Comparison of ENCODE assay signal across 21 cellular contexts in genomic region chr1:94677714-94678113, GRCh38.
"Had no signal": no experiment of that assay in that cellular context is flagged by ENCODE, and none has a peak within 500 bp of the region (broad histone marks: within the 10 kb centered on the region; RNA-seq: fewer than 3 reads in every experiment).

No MANE protein-coding gene starts in this region.

- DNase-seq: activated CD4-positive, alpha-beta memory T cell treated with anti-CD3 and anti-CD28 coated beads for 36 hours; activated CD4-positive, alpha-beta T cell treated with anti-CD3 and anti-CD28 coated beads for 48 hours; activated naive CD4-positive, alpha-beta T cell treated with Interleukin-2 at 50 U/mL for 16 hours; activated naive CD8-positive, alpha-beta T cell treated with anti-CD3 and anti-CD28 coated beads for 36 hours; activated T-cell treated with anti-CD3 and anti-CD28 coated beads, Interleukin-2, amount 50 U/mL, for 48 hours; colonic mucosa; heart left ventricle; islet precursor cell; left cardiac atrium; posterior cingulate gyrus; retina; sigmoid colon; stimulated activated CD4-positive, alpha-beta T cell treated with anti-CD3 and anti-CD28 coated beads, Interleukin-15, amount 100 ng/mL, for 24 hours; stimulated activated CD8-positive, alpha-beta memory T cell treated with anti-CD3 and anti-CD28 coated beads, Interleukin-4, amount 100 ng/mL, for 48 hours; stimulated activated naive B cell treated with anti-CD40 and anti-IgM and Interleukin-4, amounts not matched to agents 10 μg/mL and 1 μg/mL and 100 μg/mL, for 72 hours; upper lobe of right lung had no signal

- H3K4me3 ChIP-seq: colonic mucosa, gastroesophageal sphincter, heart left ventricle, neural progenitor cell, sigmoid colon, smooth muscle cell, upper lobe of right lung had no signal

- H3K4me1 Mint-ChIP-seq: activated naive CD8-positive, alpha-beta T cell treated with anti-CD3 and anti-CD28 coated beads for 36 hours; memory B cell; stimulated activated naive B cell treated with anti-CD40 and anti-IgM and Interleukin-4, amounts not matched to agents 10 μg/mL and 1 μg/mL and 100 μg/mL, for 72 hours had no signal

- H3K4me1 ChIP-seq: gastroesophageal sphincter, upper lobe of right lung had no signal

- H3K9me3 ChIP-seq: colonic mucosa, gastroesophageal sphincter, heart left ventricle, sigmoid colon, upper lobe of right lung had no signal

- H3K4me3 Mint-ChIP-seq: activated CD4-positive, alpha-beta memory T cell treated with anti-CD3 and anti-CD28 coated beads for 36 hours; activated naive CD8-positive, alpha-beta T cell treated with anti-CD3 and anti-CD28 coated beads for 36 hours; memory B cell; neural progenitor cell; stimulated activated naive B cell treated with anti-CD40 and anti-IgM and Interleukin-4, amounts not matched to agents 10 μg/mL and 1 μg/mL and 100 μg/mL, for 72 hours; T-helper 1 cell treated with Interleukin-12 subunit alpha and Interleukin-12 subunit beta and Interleukin-4 antibody, amounts not matched to agents 30 μg/mL and 1 μg/mL, for 36 hours had no signal

- H3K9me3 Mint-ChIP-seq: activated CD4-positive, alpha-beta memory T cell treated with anti-CD3 and anti-CD28 coated beads for 36 hours; activated naive CD8-positive, alpha-beta T cell treated with anti-CD3 and anti-CD28 coated beads for 36 hours; memory B cell; stimulated activated naive B cell treated with anti-CD40 and anti-IgM and Interleukin-4, amounts not matched to agents 10 μg/mL and 1 μg/mL and 100 μg/mL, for 72 hours; T-helper 1 cell treated with Interleukin-12 subunit alpha and Interleukin-12 subunit beta and Interleukin-4 antibody, amounts not matched to agents 30 μg/mL and 1 μg/mL, for 36 hours had no signal

- H3K27ac Mint-ChIP-seq: activated CD4-positive, alpha-beta memory T cell treated with anti-CD3 and anti-CD28 coated beads for 36 hours; activated naive CD8-positive, alpha-beta T cell treated with anti-CD3 and anti-CD28 coated beads for 36 hours; memory B cell; neural progenitor cell; stimulated activated naive B cell treated with anti-CD40 and anti-IgM and Interleukin-4, amounts not matched to agents 10 μg/mL and 1 μg/mL and 100 μg/mL, for 72 hours; T-helper 1 cell treated with Interleukin-12 subunit alpha and Interleukin-12 subunit beta and Interleukin-4 antibody, amounts not matched to agents 30 μg/mL and 1 μg/mL, for 36 hours had no signal

- H3K27ac ChIP-seq: heart left ventricle, neural progenitor cell, upper lobe of right lung had no signal

- H3K27me3 ChIP-seq: colonic mucosa, gastroesophageal sphincter, heart left ventricle, neural progenitor cell, sigmoid colon, upper lobe of right lung had no signal

- H3K36me3 Mint-ChIP-seq: activated CD4-positive, alpha-beta memory T cell treated with anti-CD3 and anti-CD28 coated beads for 36 hours; activated naive CD8-positive, alpha-beta T cell treated with anti-CD3 and anti-CD28 coated beads for 36 hours; memory B cell; stimulated activated naive B cell treated with anti-CD40 and anti-IgM and Interleukin-4, amounts not matched to agents 10 μg/mL and 1 μg/mL and 100 μg/mL, for 72 hours had no signal

- H3K36me3 ChIP-seq: colonic mucosa, gastroesophageal sphincter, heart left ventricle, neural progenitor cell, sigmoid colon, upper lobe of right lung had no signal
